In the genomic region with DNA sequence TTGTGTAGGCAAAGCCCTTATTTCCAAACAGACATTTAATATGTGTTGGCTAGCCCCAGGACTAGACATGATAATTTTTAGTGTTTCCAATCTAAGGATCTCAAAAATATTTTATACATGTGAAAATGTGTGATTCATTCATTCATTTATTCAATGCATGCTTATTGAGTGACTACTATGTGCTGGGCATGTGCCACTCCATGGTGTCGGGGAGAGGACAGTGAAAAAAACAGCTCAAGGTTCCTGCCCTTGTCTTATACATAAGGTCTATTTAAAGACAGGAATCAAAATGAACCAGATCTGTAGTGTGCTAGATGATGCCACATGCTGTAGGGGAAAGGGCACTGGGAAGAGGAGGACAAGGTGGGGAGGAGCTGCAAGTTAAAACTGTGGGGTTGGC, we compare ENCODE assay signal across 20 cellular contexts. TPM values are rescaled to one million over a fixed set of nuclear protein-coding genes. Genes with fewer than 3 reads are reported as not detected.
DNase-seq lines count a peak whose midpoint lies in the region; ATAC-seq and TF ChIP-seq lines count a peak whose summit lies in the region.
"Had no signal": no experiment of that assay in that cellular context is flagged by ENCODE, and none has a peak within 500 bp of the region (broad histone marks: within the 10 kb centered on the region; RNA-seq: fewer than 3 reads in every experiment).

No MANE protein-coding gene starts in this region.

- H2BK12ac ChIP-seq in mesenchymal stem cell (ENCODE audit: low read length in 2 of 2), result no peak overlapping the region

- H3K79me1 ChIP-seq in IMR-90 (ENCODE audit: low read depth in 1 of 2, low read length in 2 of 2) (no peaks in the 10 kb centered on the region), mesenchymal stem cell (replicated peaks; ENCODE audit: low read length, poor library complexity, severe bottlenecking) (no peaks in the 10 kb centered on the region)

- H3K9me3 Mint-ChIP-seq in endodermal cell (no peaks in the 10 kb centered on the region), MCF 10A (ENCODE audit: unreplicated experiment) (no peaks in the 10 kb centered on the region)
- no peaks in the 10 kb centered on the region for H3K9me3 Mint-ChIP-seq in activated T-helper 17 cell treated with anti-CD3 and anti-CD28 coated beads, Interleukin-2, amount 50 U/mL, for 72 hours

- H3K9ac ChIP-seq in IMR-90 (ENCODE audit: low read depth, low read length) (no peak overlapping the region), endodermal cell (ENCODE audit: extremely low read depth, low read length, poor library complexity, severe bottlenecking) (no peak overlapping the region), mesenchymal stem cell (ENCODE audit: low read length) (peak overlapping the region; percentile 83)
- H3K9ac ChIP-seq: KMS-11, SK-N-SH had no signal

- H3K27me3 Mint-ChIP-seq in endodermal cell (ENCODE audit: insufficient read depth) (peaks cover 22% of the 10 kb centered on the region), MCF 10A (ENCODE audit: insufficient read depth, unreplicated experiment) (no peaks in the 10 kb centered on the region)
- no peaks in the 10 kb centered on the region for H3K27me3 Mint-ChIP-seq in activated T-helper 17 cell treated with anti-CD3 and anti-CD28 coated beads, Interleukin-2, amount 50 U/mL, for 72 hours

- H3K56ac ChIP-seq in IMR-90 (ENCODE audit: extremely low read depth, insufficient read depth, low read length), result no peak overlapping the region

- H2BK5ac ChIP-seq in IMR-90 (ENCODE audit: low read depth, low read length, poor library complexity, severe bottlenecking), result no peak overlapping the region
- no peak overlapping the region for H2BK5ac ChIP-seq in mesenchymal stem cell (ENCODE audit: low read depth, low read length, poor library complexity, severe bottlenecking)

- dilution Hi-C loops in IMR-90 (cut with HindIII; ENCODE audit: low sequenced_read_pairs, unreplicated experiment), result no loop called here

- H3K4me3 ChIP-seq in IMR-90 (ENCODE audit: insufficient read depth, low read depth, low read length) (no peak overlapping the region), endodermal cell (ENCODE audit: low read length) (no peak overlapping the region), mesenchymal stem cell (ENCODE audit: insufficient read depth in 1 of 2, low read depth in 1 of 2, low read length in 2 of 2) (no peak overlapping the region)
- H3K4me3 ChIP-seq: A549 had no signal

- DNase-seq in D341Med (ENCODE audit: low spot score) (peak; percentile 8), IMR-90 (peak; percentile 45), endodermal cell (peak; percentile 5), mesenchymal stem cell (no peak), MCF 10A (ENCODE audit: unreplicated experiment) (no peak), DMS 273 (lab: John Stamatoyannopoulos, UW; ENCODE audit: unreplicated experiment) (no peak), middle frontal gyrus (ENCODE audit: extremely low spot score, low spot score) (no peak)
- DNase-seq: DMS153, EL, NCI-H1105, NCI-H1694, NCI-H226, NCI-H524 treated with DMSO at 0.1 percent for 48 hours, SK-N-SH had no signal

- H2BK120ac ChIP-seq in IMR-90 (ENCODE audit: low read depth, low read length) (no peak overlapping the region), mesenchymal stem cell (ENCODE audit: low read depth, low read length) (no peak overlapping the region)

- H3K4me1 ChIP-seq in IMR-90 (ENCODE audit: control insufficient read depth, insufficient read depth, low read length) (peaks cover 7% of the 10 kb centered on the region), endodermal cell (ENCODE audit: control insufficient read depth, insufficient read depth, low read length) (no peaks in the 10 kb centered on the region), mesenchymal stem cell (ENCODE audit: control insufficient read depth, insufficient read depth, low read depth, low read length) (peaks cover 15% of the 10 kb centered on the region)

- CTCF ChIA-PET in IMR-90 (lab: Yijun Ruan, JAX) (interaction anchor here (0.6 kb wide), 1 partner anchor 54 kb away, joined by 5 read pairs; no protein-coding TSS in a partner anchor), MCF 10A (lab: Yijun Ruan, JAX) (no interaction called here)

- H4K91ac ChIP-seq in IMR-90 (ENCODE audit: insufficient read depth, low read depth, low read length), result no peak overlapping the region
- no peak overlapping the region for H4K91ac ChIP-seq in mesenchymal stem cell (ENCODE audit: low read length)

- no peak for TF ChIP-seq CTCF in IMR-90 (conservative IDR thresholded peaks at IDR 0.05; ENCODE audit: low read depth, low read length)
- TF ChIP-seq CTCF in endodermal cell (conservative IDR thresholded peaks at IDR 0.05), result no peak
- no peak for TF ChIP-seq CTCF in MCF 10A (IDR thresholded peaks at IDR 0.05; ENCODE audit: unreplicated experiment)

- H4K20me1 ChIP-seq in IMR-90 (ENCODE audit: insufficient read depth, low read length), result no peaks in the 10 kb centered on the region

- POLR2A ChIA-PET in IMR-90 (lab: Charles Lee; ENCODE audit: unreplicated experiment) (no interaction called here), MCF 10A (lab: Yijun Ruan, JAX) (interaction anchor here (0.6 kb wide), 1 partner anchor 201 kb away, joined by 4 read pairs; no protein-coding TSS in a partner anchor)

- H3K27me3 ChIP-seq in IMR-90 (ENCODE audit: control insufficient read depth, insufficient read depth, low read length), result peaks cover 3% of the 10 kb centered on the region; the same call in 1 of the 2 replicates
- H3K27me3 ChIP-seq in endodermal cell (ENCODE audit: control insufficient read depth, insufficient read depth, low read length, poor library complexity, severe bottlenecking), result peaks cover 26% of the 10 kb centered on the region
- H3K27me3 ChIP-seq in mesenchymal stem cell (ENCODE audit: control insufficient read depth in 1 of 2, insufficient read depth in 1 of 2, low read length in 2 of 2), result peaks cover 3 to 9% of the 10 kb centered on the region in 2 experiments

- H3K14ac ChIP-seq in IMR-90 (replicated peaks; ENCODE audit: low read depth, low read length), result no peak overlapping the region
- no peak overlapping the region for H3K14ac ChIP-seq in mesenchymal stem cell (ENCODE audit: low read length in 2 of 2)

- H3K23ac ChIP-seq in IMR-90 (ENCODE audit: low read depth, low read length), result no peak overlapping the region
- H3K23ac ChIP-seq in mesenchymal stem cell (ENCODE audit: low read length in 2 of 2), result no peak overlapping the region

- H2BK15ac ChIP-seq in IMR-90 (ENCODE audit: low read depth, low read length), result no peak overlapping the region
- H2BK15ac ChIP-seq in mesenchymal stem cell (ENCODE audit: low read depth, poor library complexity, severe bottlenecking), result no peak overlapping the region

- no peak overlapping the region for H3K4me3 Mint-ChIP-seq in endodermal cell
- H3K4me3 Mint-ChIP-seq in MCF 10A (ENCODE audit: unreplicated experiment), result no peak overlapping the region
- no peak overlapping the region for H3K4me3 Mint-ChIP-seq in activated T-helper 17 cell treated with anti-CD3 and anti-CD28 coated beads, Interleukin-2, amount 50 U/mL, for 72 hours

- TF ChIP-seq RAD21 in IMR-90 (IDR thresholded peaks at IDR 0.05; ENCODE audit: low read length), result no peak

- no peak overlapping the region for H2BK20ac ChIP-seq in IMR-90 (ENCODE audit: low read depth, low read length)

- TF ChIP-seq POLR2A in IMR-90 (IDR thresholded peaks at IDR 0.05; ENCODE audit: low read depth, low read length), result no peak

- H3K4me1 Mint-ChIP-seq in endodermal cell (peaks cover 3% of the 10 kb centered on the region), MCF 10A (ENCODE audit: insufficient read depth, unreplicated experiment) (peaks cover 12% of the 10 kb centered on the region)
- H3K4me1 Mint-ChIP-seq in activated T-helper 17 cell treated with anti-CD3 and anti-CD28 coated beads, Interleukin-2, amount 50 U/mL, for 72 hours, result peaks cover 2% of the 10 kb centered on the region

- H3K36me3 Mint-ChIP-seq in endodermal cell (ENCODE audit: low read depth) (no peaks in the 10 kb centered on the region), MCF 10A (ENCODE audit: insufficient read depth, unreplicated experiment) (no peaks in the 10 kb centered on the region)
- peaks cover 5% of the 10 kb centered on the region for H3K36me3 Mint-ChIP-seq in activated T-helper 17 cell treated with anti-CD3 and anti-CD28 coated beads, Interleukin-2, amount 50 U/mL, for 72 hours (ENCODE audit: low read depth)

- H3K9me1 ChIP-seq in IMR-90 (ENCODE audit: insufficient read depth, low read length), result no peaks in the 10 kb centered on the region

- H3K4ac ChIP-seq in IMR-90 (ENCODE audit: low read depth, low read length) (no peak overlapping the region), mesenchymal stem cell (ENCODE audit: low read depth in 1 of 2, low read length in 2 of 2) (no peak overlapping the region)

- BruUV-seq in IMR-90 (replicated peaks; lab: Mats Ljungman, UMichigan) (no TSS peak), MCF 10A (replicated peaks; lab: Mats Ljungman, UMichigan) (no TSS peak)

- in situ Hi-C loops in IMR-90 (cut with MboI; ENCODE audit: low sequenced_read_pairs), result no loop called here

- no peak overlapping the region for H4K5ac ChIP-seq in IMR-90 (ENCODE audit: low read depth, low read length)

- peak; percentile 7; the same call in 1 of the 2 replicates for ATAC-seq in IMR-90 (ENCODE audit: low read depth)
- no peak for ATAC-seq in activated T-helper 17 cell treated with anti-CD3 and anti-CD28 coated beads, Interleukin-2, amount 50 U/mL, for 72 hours (replicated peaks)
- ATAC-seq: A549, Panc1 had no signal

- H2AK9ac ChIP-seq in IMR-90 (replicated peaks; ENCODE audit: low read depth, low read length, poor library complexity), result no peak overlapping the region

- H3K27ac ChIP-seq in IMR-90 (ENCODE audit: insufficient read depth, low read length) (no peak overlapping the region), endodermal cell (ENCODE audit: low read depth, low read length) (no peak overlapping the region), mesenchymal stem cell (ENCODE audit: low read length, poor library complexity, severe bottlenecking) (no peak overlapping the region)
- H3K27ac ChIP-seq: A549, C4-2B, KMS-11 had no signal

- no CpG with 5 or more reads among the region's 1 CpG for WGBS in IMR-90 (ENCODE audit: extremely low coverage in 2 of 2, insufficient read length in 1 of 2), 2 experiments
- WGBS in endodermal cell (ENCODE audit: insufficient coverage in 1 of 2, insufficient read length in 1 of 2), 2 experiments, result 82% methylated on average over 1 of the region's 1 CpG; no CpG with 5 or more reads in 1 of the 2 experiments
- WGBS in mesenchymal stem cell, result 83% methylated on average over 1 of the region's 1 CpG

- intact Hi-C loops in IMR-90 (cut with micrococcal nuclease), result no loop called here
- intact Hi-C loops in MCF 10A (cut with micrococcal nuclease), result no loop called here

- no peak overlapping the region for H3K4me2 ChIP-seq in IMR-90 (ENCODE audit: low read depth, low read length)
- H3K4me2 ChIP-seq in mesenchymal stem cell (ENCODE audit: low read length, poor library complexity, severe bottlenecking), result no peak overlapping the region
- H3K4me2 ChIP-seq: KMS-11 had no signal

- H3K27ac Mint-ChIP-seq in endodermal cell, result no peak overlapping the region
- H3K27ac Mint-ChIP-seq in MCF 10A (ENCODE audit: low read depth, unreplicated experiment), result no peak overlapping the region
- H3K27ac Mint-ChIP-seq in activated T-helper 17 cell treated with anti-CD3 and anti-CD28 coated beads, Interleukin-2, amount 50 U/mL, for 72 hours, result no peak overlapping the region

- H3K9me3 ChIP-seq in IMR-90 (ENCODE audit: control insufficient read depth, insufficient read depth, low read length), result no peaks in the 10 kb centered on the region
- H3K9me3 ChIP-seq in endodermal cell (ENCODE audit: control insufficient read depth, low read length), result no peaks in the 10 kb centered on the region
- no peaks in the 10 kb centered on the region for H3K9me3 ChIP-seq in mesenchymal stem cell (ENCODE audit: control insufficient read depth, low read length)
- H3K9me3 ChIP-seq: A549, SK-N-SH had no signal

- no peaks in the 10 kb centered on the region for H3K36me3 ChIP-seq in IMR-90 (ENCODE audit: control insufficient read depth, insufficient read depth, low read length)
- no peaks in the 10 kb centered on the region for H3K36me3 ChIP-seq in endodermal cell (ENCODE audit: control insufficient read depth, insufficient read depth, low read length)
- no peaks in the 10 kb centered on the region for H3K36me3 ChIP-seq in mesenchymal stem cell (ENCODE audit: control insufficient read depth in 1 of 2, insufficient read depth in 2 of 2, low read depth in 1 of 2, low read length in 2 of 2)

- H2AK5ac ChIP-seq in IMR-90 (ENCODE audit: low read depth, low read length) (no peak overlapping the region), mesenchymal stem cell (ENCODE audit: low read length, severe bottlenecking) (no peak overlapping the region)

- no peak overlapping the region for H2AFZ ChIP-seq in IMR-90 (replicated peaks; ENCODE audit: low read length, poor library complexity)
- no peak overlapping the region for H2AFZ ChIP-seq in mesenchymal stem cell (ENCODE audit: low read depth, low read length)

- H3K18ac ChIP-seq in IMR-90 (ENCODE audit: low read depth, low read length) (no peak overlapping the region), mesenchymal stem cell (ENCODE audit: low read depth in 1 of 2, low read length in 2 of 2) (no peak overlapping the region)

- H4K8ac ChIP-seq in IMR-90 (ENCODE audit: low read depth in 2 of 2, low read length in 2 of 2) (no peak overlapping the region), mesenchymal stem cell (ENCODE audit: low read length) (no peak overlapping the region)

RNA-seq across cellular contexts. Expression of a gene that starts 36.5 kb away (rescaled TPM):
- 2.7 and 3.6 TPM in 2 replicates for total RNA-seq in IMR-90 (2012; rRNA removed)
- 1.2 and 1.5 TPM in 2 replicates for polyA plus RNA-seq in IMR-90 (2012; rRNA removed)
- 0.80 and 1.1 TPM in 2 replicates for polyA plus RNA-seq in IMR-90 (2012; cell fraction: cytosol; rRNA removed)
- 0.63 and 0.79 TPM in 2 replicates for polyA plus RNA-seq in IMR-90 (2012; cell fraction: nucleus; rRNA removed; ENCODE audit: low replicate concordance)
- total RNA-seq in endodermal cell, result under 1 TPM; 0.07 to 0.09 TPM
- polyA plus RNA-seq in endodermal cell (2013, experiment 1 of 2), result not detected
- polyA plus RNA-seq in endodermal cell (2013, experiment 2 of 2), result 0.08 TPM
- 0.03 TPM for polyA plus RNA-seq in mesenchymal stem cell (2013, experiment 1 of 2)
- polyA plus RNA-seq in mesenchymal stem cell (2013, experiment 2 of 2), result 0.03 TPM
- total RNA-seq in MCF 10A (2022), result 3.0 and 4.7 TPM in 2 replicates
- under 1 TPM; 0.50 to 0.91 TPM for total RNA-seq in activated T-helper 17 cell treated with anti-CD3 and anti-CD28 coated beads, Interleukin-2, amount 50 U/mL, for 72 hours
- total RNA-seq: M059J had no signal
- polyA plus RNA-seq: SK-N-SH had no signal

Comparison
In these comparisons a context has a peak if more than half of its experiments do, and no peak if none do; other contexts are left out.
1. DNase-seq: peak in D341Med (single experiment), IMR-90 (single experiment) and endodermal cell (single experiment); none in mesenchymal stem cell (single experiment), MCF 10A (single experiment), DMS 273 (single experiment) and middle frontal gyrus (single experiment).